In the genomic region with DNA sequence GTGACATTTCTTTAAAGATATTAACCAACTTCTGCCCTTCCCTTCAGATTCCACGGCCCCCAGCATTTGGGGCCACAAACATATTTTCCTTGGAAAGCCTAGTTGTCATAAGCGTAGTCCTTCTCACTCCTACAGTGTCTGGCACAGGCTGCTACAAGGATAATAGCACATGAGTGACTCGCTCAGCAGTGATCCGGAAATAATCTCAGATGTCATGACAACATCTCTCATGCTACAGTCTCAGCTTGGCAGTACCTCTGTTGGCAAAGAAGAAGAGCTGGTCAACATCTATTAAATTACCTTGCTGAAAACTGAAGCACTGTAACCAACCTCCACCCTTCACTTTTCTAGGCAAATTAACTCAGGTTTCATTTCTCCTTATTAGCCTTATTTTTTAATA, we compare ENCODE assay signal across 11 cellular contexts.
DNase-seq lines count a peak whose midpoint lies in the region; ATAC-seq and TF ChIP-seq lines count a peak whose summit lies in the region.
"Had no signal": no experiment of that assay in that cellular context is flagged by ENCODE, and none has a peak within 500 bp of the region (broad histone marks: within the 10 kb centered on the region; RNA-seq: fewer than 3 reads in every experiment).

No MANE protein-coding gene starts in this region.

- H3K36me3 ChIP-seq in prostate gland = no peaks in the 10 kb centered on the region
- H3K36me3 ChIP-seq: thyroid gland had no signal

- TF ChIP-seq CTCF in choroid plexus epithelial cell (conservative IDR thresholded peaks at IDR 0.05; ENCODE audit: low read depth, low read length) (no peak), prostate gland (IDR thresholded peaks at IDR 0.05) (no peak), progenitor cell of endocrine pancreas (IDR thresholded peaks at IDR 0.05; ENCODE audit: unreplicated experiment) (no peak)

- no peaks in the 10 kb centered on the region for H3K4me1 Mint-ChIP-seq in progenitor cell of endocrine pancreas (ENCODE audit: low read depth)

- H3K9me3 Mint-ChIP-seq in progenitor cell of endocrine pancreas (ENCODE audit: low read depth) = no peaks in the 10 kb centered on the region

- no peaks in the 10 kb centered on the region for H3K4me1 ChIP-seq in prostate gland (replicated peaks)
- H3K4me1 ChIP-seq: thyroid gland had no signal

- no peaks in the 10 kb centered on the region for H3K36me3 Mint-ChIP-seq in progenitor cell of endocrine pancreas (ENCODE audit: insufficient read depth)

- WGBS in prostate gland = 47% methylated on average over 4 of the region's 4 CpGs

- TF ChIP-seq POLR2A in prostate gland (IDR thresholded peaks at IDR 0.05) = no peak

- intact Hi-C loops in prostate gland (cut with DNase I) = no loop called here

- H3K9me3 ChIP-seq in prostate gland = no peaks in the 10 kb centered on the region
- H3K9me3 ChIP-seq: thyroid gland had no signal

- ATAC-seq in GM19468 (IDR thresholded peaks at IDR 0.05; ENCODE audit: extremely low read depth, unreplicated experiment) (peak; percentile 48), GM19455 (IDR thresholded peaks at IDR 0.05; ENCODE audit: unreplicated experiment) (no peak), GM21447 (IDR thresholded peaks at IDR 0.05; ENCODE audit: unreplicated experiment) (no peak)
- ATAC-seq: left lobe of liver had no signal

- no peak overlapping the region for H3K4me3 ChIP-seq in choroid plexus epithelial cell (ENCODE audit: low read depth, low read length)
- H3K4me3 ChIP-seq in prostate gland = no peak overlapping the region
- H3K4me3 ChIP-seq: thyroid gland had no signal

- H3K27ac Mint-ChIP-seq in progenitor cell of endocrine pancreas = no peak overlapping the region

- H3K4me3 Mint-ChIP-seq in progenitor cell of endocrine pancreas (ENCODE audit: low read depth) = no peak overlapping the region

- H3K27ac ChIP-seq in prostate gland = no peak overlapping the region
- H3K27ac ChIP-seq: KMS-11, thyroid gland had no signal

- no peaks in the 10 kb centered on the region for H3K27me3 ChIP-seq in prostate gland (replicated peaks; ENCODE audit: insufficient read depth)
- H3K27me3 ChIP-seq: thyroid gland had no signal

- DNase-seq in NCI-H2227 treated with DMSO at 0.1 percent for 48 hours (lab: John Stamatoyannopoulos, UW) = peak; percentile 19
- DNase-seq in choroid plexus epithelial cell (ENCODE audit: low read depth) = peak; percentile 65
- DNase-seq in prostate gland (ENCODE audit: low spot score) = peak; percentile 10
- DNase-seq in progenitor cell of endocrine pancreas (ENCODE audit: low spot score, unreplicated experiment) = no peak
- DNase-seq: activated CD8-positive, alpha-beta memory T cell treated with anti-CD3 and anti-CD28 coated beads, Interleukin-2, amount 50 U/mL, for 48 hours; thyroid gland had no signal

- H3K27me3 Mint-ChIP-seq in progenitor cell of endocrine pancreas = peaks cover 6% of the 10 kb centered on the region
